8 cellular contexts compared by ENCODE assay signal in genomic region chr11:61814958-61815789, GRCh38. TPM values are rescaled to one million over a fixed set of nuclear protein-coding genes. Genes with fewer than 3 reads are reported as not detected.
DNase-seq lines count a peak whose midpoint lies in the region; ATAC-seq and TF ChIP-seq lines count a peak whose summit lies in the region.

No MANE protein-coding gene starts in this region.

- peak overlapping the region; percentile 31 for H4K8ac ChIP-seq in neuronal stem cell (ENCODE audit: low read depth, low read length)

- H3K23ac ChIP-seq in neuronal stem cell (ENCODE audit: low read depth, low read length, poor library complexity): peak overlapping the region; percentile 99

- peaks cover 0 to 2% (median 0%) of the 10 kb centered on the region in 3 donors for H3K9me3 Mint-ChIP-seq in IgD-negative memory B cell
- H3K9me3 Mint-ChIP-seq in activated naive CD8-positive, alpha-beta T cell treated with anti-CD3 and anti-CD28 coated beads, Interleukin-2, amount 50 U/mL, for 24 hours: no peaks in the 10 kb centered on the region

- WGBS in neuronal stem cell (ENCODE audit: extremely low coverage in 2 of 2, insufficient read length in 2 of 2, insufficient replicate concordance in 1 of 2), 2 donors: no CpG with 5 or more reads among the region's 66 CpGs
- WGBS in aorta, 2 donors: 1% methylated on average over 62 to 66 of the region's 66 CpGs

- DNase-seq in DND-41: peak; percentile 80
- DNase-seq in PC-3: peak; percentile 99
- DNase-seq in activated naive CD8-positive, alpha-beta T cell treated with anti-CD3 and anti-CD28 coated beads, Interleukin-2, amount 50 U/mL, for 24 hours: peak; percentile 68
- peak; percentile 96 for DNase-seq in glomerular visceral epithelial cell (ENCODE audit: extremely low spot score)
- DNase-seq in neuronal stem cell (ENCODE audit: low spot score): peak; percentile 97
- peak; percentile 99 for DNase-seq in aorta

- H3K79me1 ChIP-seq in neuronal stem cell (ENCODE audit: low read depth, low read length): peaks cover 25% of the 10 kb centered on the region

- H3K18ac ChIP-seq in neuronal stem cell (ENCODE audit: low read length): peak overlapping the region; percentile 100

- H3K36me3 Mint-ChIP-seq in IgD-negative memory B cell: peaks cover 5% of the 10 kb centered on the region
- H3K36me3 Mint-ChIP-seq in activated naive CD8-positive, alpha-beta T cell treated with anti-CD3 and anti-CD28 coated beads, Interleukin-2, amount 50 U/mL, for 24 hours (ENCODE audit: low read depth): peaks cover 14% of the 10 kb centered on the region

- H4K91ac ChIP-seq in neuronal stem cell (ENCODE audit: low read depth, low read length, poor library complexity): peak overlapping the region; percentile 97

- peak overlapping the region; percentile 86 for H3K27ac ChIP-seq in DND-41 (ENCODE audit: low read length)
- H3K27ac ChIP-seq in PC-3 (ENCODE audit: low read length): peak overlapping the region; percentile 86
- H3K27ac ChIP-seq in neuronal stem cell (replicated peaks; ENCODE audit: low read length): peak overlapping the region; percentile 96
- peak overlapping the region; percentile 84 to 92 for H3K27ac ChIP-seq in aorta (ENCODE audit: low read depth in 1 of 2, low read length in 2 of 2)

- ATAC-seq in DND-41 (ENCODE audit: insufficient read depth, low read depth): peak; percentile 53
- ATAC-seq in GM21529 (IDR thresholded peaks at IDR 0.05; ENCODE audit: unreplicated experiment): peak; percentile 59
- peak; percentile 74 for ATAC-seq in PC-3
- ATAC-seq in activated naive CD8-positive, alpha-beta T cell treated with anti-CD3 and anti-CD28 coated beads, Interleukin-2, amount 50 U/mL, for 24 hours: peak; percentile 30
- peak; percentile 98 for ATAC-seq in aorta (ENCODE audit: low FRiP score)

- no peaks in the 10 kb centered on the region for H3K9me2 ChIP-seq in PC-3 (replicated peaks; ENCODE audit: low read length)

- CTCF ChIA-PET in PC-3 (lab: Charles Lee): interaction anchor here (0.6 to 1.7 kb wide), 4 partner anchors 18 to 267 kb away, joined by 3 to 14 read pairs (median 5); no protein-coding TSS in a partner anchor

- peak overlapping the region; percentile 87 for H2BK12ac ChIP-seq in neuronal stem cell (ENCODE audit: low read length)

- POLR2A ChIA-PET in PC-3 (lab: Charles Lee; ENCODE audit: unreplicated experiment): interaction anchor here (0.6 to 1.3 kb wide), 9 partner anchors 13 to 548 kb away, joined by 3 to 17 read pairs (median 5); partner anchors contain the start of genes FADS2, FEN1 and TMEM258

- H3K14ac ChIP-seq in neuronal stem cell (ENCODE audit: low read length): peak overlapping the region; percentile 99

- H2AFZ ChIP-seq in DND-41 (ENCODE audit: low read depth, low read length) (peak overlapping the region; percentile 70), PC-3 (ENCODE audit: low read length) (peak overlapping the region; percentile 76), neuronal stem cell (ENCODE audit: low read length) (peak overlapping the region; percentile 12)

- H3K9ac ChIP-seq in DND-41 (ENCODE audit: low read depth, low read length) (peak overlapping the region; percentile 96), PC-3 (ENCODE audit: low read length) (peak overlapping the region; percentile 92), neuronal stem cell (ENCODE audit: low read depth, low read length, poor library complexity) (peak overlapping the region; percentile 99)

- H3K4me3 ChIP-seq in DND-41 (ENCODE audit: low read depth in 1 of 2, low read length in 2 of 2) (peak overlapping the region; percentile 52 to 74), PC-3 (ENCODE audit: low read length) (peak overlapping the region; percentile 78), neuronal stem cell (ENCODE audit: low read length in 2 of 2) (peak overlapping the region; percentile 91 to 97), aorta (ENCODE audit: low read length in 2 of 2) (peak overlapping the region; percentile 8 to 60)

- peaks cover 0 to 8% (median 5%) of the 10 kb centered on the region in 3 donors for H3K4me1 Mint-ChIP-seq in IgD-negative memory B cell
- peaks cover 13% of the 10 kb centered on the region for H3K4me1 Mint-ChIP-seq in activated naive CD8-positive, alpha-beta T cell treated with anti-CD3 and anti-CD28 coated beads, Interleukin-2, amount 50 U/mL, for 24 hours

- no peaks in the 10 kb centered on the region for H3K9me3 ChIP-seq in DND-41 (ENCODE audit: insufficient read depth, low read length, severe bottlenecking)
- no peaks in the 10 kb centered on the region for H3K9me3 ChIP-seq in PC-3 (ENCODE audit: low read length)
- peaks cover 0 to 3% of the 10 kb centered on the region in 2 donors for H3K9me3 ChIP-seq in neuronal stem cell (replicated peaks in 1 of 2; ENCODE audit: control insufficient read depth in 2 of 2, insufficient read depth in 1 of 2, low read depth in 1 of 2, low read length in 2 of 2)
- H3K9me3 ChIP-seq in aorta (ENCODE audit: control insufficient read depth, low read length): no peaks in the 10 kb centered on the region

- intact Hi-C loops in PC-3 (cut with micrococcal nuclease) (loop anchor here (1.0 to 5.0 kb wide), 2 partner anchors 18 to 77 kb away; partner anchors contain the start of gene FADS3), aorta (cut with DNase I) (loop anchor here (5.0 to 10.0 kb wide), 2 partner anchors 150 to 152 kb away; partner anchors contain the start of gene FTH1 (in 2 of the 2))

- H3K27me3 ChIP-seq in DND-41 (ENCODE audit: insufficient read depth, low read length, poor library complexity) (no peaks in the 10 kb centered on the region), PC-3 (ENCODE audit: low read length) (no peaks in the 10 kb centered on the region), neuronal stem cell (ENCODE audit: control insufficient read depth in 3 of 3, insufficient read depth in 3 of 3, low read depth in 1 of 3, low read length in 3 of 3) (no peaks in the 10 kb centered on the region), aorta (ENCODE audit: control insufficient read depth in 1 of 2, insufficient read depth in 2 of 2, low read length in 1 of 2) (no peaks in the 10 kb centered on the region)

- H2BK15ac ChIP-seq in neuronal stem cell (ENCODE audit: low read length): peak overlapping the region; percentile 99

- H3K36me3 ChIP-seq in DND-41 (ENCODE audit: insufficient read depth, low read length) (peaks cover 56% of the 10 kb centered on the region), PC-3 (ENCODE audit: low read depth, low read length) (peaks cover 22% of the 10 kb centered on the region; the same call in 1 of the 2 replicates), neuronal stem cell (replicated peaks in 1 of 2; ENCODE audit: control insufficient read depth in 2 of 2, insufficient read depth in 2 of 2, low read length in 2 of 2) (peaks cover 35 to 49% of the 10 kb centered on the region in 2 donors), aorta (ENCODE audit: control insufficient read depth in 1 of 2, insufficient read depth in 2 of 2, low read length in 1 of 2) (peaks cover 0 to 6% of the 10 kb centered on the region in 2 donors)

- peak overlapping the region; percentile 99 for H3K4ac ChIP-seq in neuronal stem cell (ENCODE audit: low read length)

- H3K79me2 ChIP-seq in DND-41 (ENCODE audit: insufficient read depth, low read length) (peaks cover 65% of the 10 kb centered on the region), PC-3 (ENCODE audit: low read length) (peaks cover 39% of the 10 kb centered on the region)

- peak overlapping the region; percentile 99 for H2BK5ac ChIP-seq in neuronal stem cell (ENCODE audit: low read length)

- H3K27me3 Mint-ChIP-seq in IgD-negative memory B cell: peaks cover 3% of the 10 kb centered on the region
- H3K27me3 Mint-ChIP-seq in activated naive CD8-positive, alpha-beta T cell treated with anti-CD3 and anti-CD28 coated beads, Interleukin-2, amount 50 U/mL, for 24 hours: peaks cover 30% of the 10 kb centered on the region

- H3K4me1 ChIP-seq in DND-41 (ENCODE audit: insufficient read depth, low read length): peaks cover 28% of the 10 kb centered on the region
- H3K4me1 ChIP-seq in PC-3 (ENCODE audit: insufficient read depth, low read length): peaks cover 29% of the 10 kb centered on the region
- H3K4me1 ChIP-seq in neuronal stem cell (ENCODE audit: control insufficient read depth in 2 of 2, insufficient read depth in 1 of 2, low read depth in 1 of 2, low read length in 2 of 2): peaks cover 14 to 19% of the 10 kb centered on the region in 2 donors
- no peaks in the 10 kb centered on the region for H3K4me1 ChIP-seq in aorta (ENCODE audit: control insufficient read depth in 1 of 2, insufficient read depth in 2 of 2, low read length in 2 of 2)

- H3K4me2 ChIP-seq in DND-41 (ENCODE audit: insufficient read depth, low read length) (peak overlapping the region; percentile 83), PC-3 (ENCODE audit: low read length) (peak overlapping the region; percentile 92), neuronal stem cell (ENCODE audit: insufficient read depth, low read length, poor library complexity, severe bottlenecking) (peak overlapping the region; percentile 87)

- TSS peak; percentile 70 for BruUV-seq in PC-3 (replicated peaks; lab: Mats Ljungman, UMichigan)

- H3K4me3 Mint-ChIP-seq in IgD-negative memory B cell: peak overlapping the region; percentile 44 to 95 (median 87)
- peak overlapping the region; percentile 85 for H3K4me3 Mint-ChIP-seq in activated naive CD8-positive, alpha-beta T cell treated with anti-CD3 and anti-CD28 coated beads, Interleukin-2, amount 50 U/mL, for 24 hours

- TF ChIP-seq CTCF in DND-41 (IDR thresholded peaks at IDR 0.05; ENCODE audit: borderline replicate concordance, extremely low read depth, low read length, poor library complexity, severe bottlenecking) (no peak), PC-3 (conservative IDR thresholded peaks at IDR 0.05; ENCODE audit: low read depth, low read length) (no peak)

- peaks cover 30% of the 10 kb centered on the region for H4K20me1 ChIP-seq in DND-41 (ENCODE audit: insufficient read depth, low read length)
- no peaks in the 10 kb centered on the region for H4K20me1 ChIP-seq in PC-3 (ENCODE audit: low read length)

- peak overlapping the region; percentile 100 for H2AK5ac ChIP-seq in neuronal stem cell (ENCODE audit: low read depth, low read length)

- no peaks in the 10 kb centered on the region for H3F3A ChIP-seq in PC-3 (ENCODE audit: low read length, unreplicated experiment)

- peak overlapping the region; percentile 100 for H2BK120ac ChIP-seq in neuronal stem cell (ENCODE audit: low read depth, low read length)

- H3K27ac Mint-ChIP-seq in IgD-negative memory B cell: no peak overlapping the region
- H3K27ac Mint-ChIP-seq in activated naive CD8-positive, alpha-beta T cell treated with anti-CD3 and anti-CD28 coated beads, Interleukin-2, amount 50 U/mL, for 24 hours: peak overlapping the region; percentile 79

RNA-seq across cellular contexts. Expression of gene FADS1, which starts 1.6 kb away (rescaled TPM):
- polyA plus RNA-seq in IgD-negative memory B cell (1.6 TPM), aorta (10 to 100 TPM; 11.8 to 13.7 TPM)
- total RNA-seq in PC-3 (2014; rRNA removed) (79.4 and 84.4 TPM in 2 replicates), aorta (10 to 100 TPM; 50.4 to 61.1 TPM)
- 171 TPM for polyA plus RNA-seq in neuronal stem cell (2013, experiment 1 of 2)
- 174 TPM for polyA plus RNA-seq in neuronal stem cell (2013, experiment 2 of 2)

RNA-seq across cellular contexts. Expression of gene FADS2, which starts 12.9 kb away (rescaled TPM):
- polyA plus RNA-seq in IgD-negative memory B cell (0.63 TPM), aorta (10 to 100 TPM; 38.2 to 71.4 TPM)
- total RNA-seq in PC-3 (2014; rRNA removed) (246 and 305 TPM in 2 replicates), aorta (100 to 1,000 TPM in 1 of 2 donors, 10 to 100 TPM in 1; 89.7 to 167 TPM)
- 515 TPM for polyA plus RNA-seq in neuronal stem cell (2013, experiment 1 of 2)
- polyA plus RNA-seq in neuronal stem cell (2013, experiment 2 of 2): 508 TPM

RNA-seq across cellular contexts. Expression of gene FEN1, which starts 22.5 kb away (rescaled TPM):
- polyA plus RNA-seq in IgD-negative memory B cell: 12.6 TPM
- 132 and 137 TPM in 2 replicates for total RNA-seq in PC-3 (2014; rRNA removed)
- polyA plus RNA-seq in neuronal stem cell (2013, experiment 1 of 2): 30.6 TPM
- polyA plus RNA-seq in neuronal stem cell (2013, experiment 2 of 2): 31.0 TPM
- total RNA-seq in aorta: 1 to 10 TPM; 5.5 to 6.9 TPM
- 1 to 10 TPM; 3.5 to 4.9 TPM for polyA plus RNA-seq in aorta

RNA-seq across cellular contexts. Expression of gene TMEM258, which starts 22.8 kb away (rescaled TPM):
- polyA plus RNA-seq in IgD-negative memory B cell (210 TPM), aorta (100 to 1,000 TPM; 189 to 213 TPM)
- total RNA-seq in PC-3 (2014; rRNA removed) (79.2 and 110 TPM in 2 replicates), aorta (10 to 100 TPM; 73.2 to 84.1 TPM)
- 258 TPM for polyA plus RNA-seq in neuronal stem cell (2013, experiment 1 of 2)
- 242 TPM for polyA plus RNA-seq in neuronal stem cell (2013, experiment 2 of 2)

Comparison
In these comparisons a context has a peak if more than half of its experiments do, and no peak if none do; other contexts are left out.
1. Peak in every context shown above with its lines: DNase-seq, ATAC-seq, H3K4me3 ChIP-seq and H3K27ac ChIP-seq.
2. ATAC-seq: peak in every context shown above with its lines; median percentile 98 in aorta; 74 in PC-3; 59 in GM21529; 53 in DND-41; 30 in activated naive CD8-positive, alpha-beta T cell treated with anti-CD3 and anti-CD28 coated beads, Interleukin-2, amount 50 U/mL, for 24 hours.
3. H2AFZ ChIP-seq: peak in every context shown above with its lines; median percentile 76 in PC-3; 70 in DND-41; 12 in neuronal stem cell.
4. H3K4me3 ChIP-seq: peak in every context shown above with its lines; median percentile 94 in neuronal stem cell; 78 in PC-3; 63 in DND-41; 34 in aorta.
5. RNA of gene FEN1, which starts 22.5 kb away (total RNA-seq): 132 to 137 TPM in PC-3; 5.5 to 6.9 TPM in aorta; every median in the first group is over 10 times any median in the second.